In the genomic region with DNA sequence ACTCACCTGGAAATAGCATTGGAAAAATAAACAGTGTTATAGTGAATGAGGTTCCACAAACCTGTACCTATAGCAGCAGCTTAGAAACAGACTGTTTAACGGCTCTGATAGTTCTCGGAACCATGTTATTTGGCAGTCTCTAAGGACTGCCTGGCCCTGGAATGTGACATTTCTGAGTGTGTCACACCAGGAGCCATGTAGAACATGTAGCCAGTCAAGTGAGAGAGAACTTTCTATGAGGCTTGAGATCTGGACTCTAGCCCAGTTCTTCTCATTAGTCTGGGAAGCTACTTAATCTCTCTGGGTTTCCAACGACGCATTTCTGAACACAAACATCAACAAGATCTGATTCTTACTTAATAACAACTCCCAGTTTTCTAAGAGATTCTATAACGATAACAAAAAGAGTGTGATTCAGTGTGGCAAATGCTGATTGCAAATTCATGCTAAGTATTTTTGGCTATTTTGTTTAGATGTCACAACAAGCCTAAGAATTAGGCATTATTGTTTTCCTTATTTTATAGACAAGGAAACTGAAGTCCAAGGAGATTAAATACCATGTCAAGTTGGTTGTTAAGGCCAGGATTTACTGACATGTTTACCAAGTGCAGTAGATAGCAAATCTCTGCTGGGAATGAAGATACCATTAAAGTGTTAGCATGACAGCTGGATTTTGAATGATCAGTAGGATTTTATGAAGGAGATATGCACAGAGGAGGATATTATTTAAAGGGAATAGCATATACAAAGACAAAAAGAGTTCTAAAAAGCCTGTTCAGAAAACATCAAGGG, we compare ENCODE assay signal across 10 cellular contexts. TPM values are rescaled to one million over a fixed set of nuclear protein-coding genes. Genes with fewer than 3 reads are reported as not detected.
DNase-seq lines count a peak whose midpoint lies in the region; ATAC-seq and TF ChIP-seq lines count a peak whose summit lies in the region.
"Had no signal": no experiment of that assay in that cellular context is flagged by ENCODE, and none has a peak within 500 bp of the region (broad histone marks: within the 10 kb centered on the region; RNA-seq: fewer than 3 reads in every experiment).

No MANE protein-coding gene starts in this region.

- no peaks in the 10 kb centered on the region for H3K9me3 ChIP-seq in muscle layer of duodenum (ENCODE audit: control insufficient read depth in 1 of 2, low read length in 2 of 2)

- POLR2A ChIA-PET in GM10248 (lab: Yijun Ruan, JAX): no interaction called here

- H3K36me3 ChIP-seq in muscle layer of duodenum (ENCODE audit: control insufficient read depth in 1 of 2, insufficient read depth in 2 of 2, low read length in 2 of 2): peaks cover 0 to 12% of the 10 kb centered on the region in 2 donors

- H3K27ac Mint-ChIP-seq in effector memory CD8-positive, alpha-beta T cell: peak overlapping the region; percentile 93 to 98
- no peak overlapping the region for H3K27ac Mint-ChIP-seq in endothelial cell (ENCODE audit: unreplicated experiment)

- peak; percentile 15 for DNase-seq in AG08395 (ENCODE audit: low spot score)
- peak; percentile 82 for DNase-seq in M059J (ENCODE audit: low read depth)
- no peak for DNase-seq in effector memory CD8-positive, alpha-beta T cell
- DNase-seq in HT-29 (ENCODE audit: low spot score): no peak
- DNase-seq in GM10248 (ENCODE audit: extremely low spot score): no peak
- DNase-seq in germinal center (ENCODE audit: low spot score): no peak
- no peak for DNase-seq in endothelial cell (ENCODE audit: low spot score)
- DNase-seq: erythroblast, NCI-H2227 treated with DMSO at 0.1 percent for 48 hours had no signal

- H3K36me3 Mint-ChIP-seq in effector memory CD8-positive, alpha-beta T cell (ENCODE audit: insufficient read depth): peaks cover 37% of the 10 kb centered on the region
- H3K36me3 Mint-ChIP-seq in endothelial cell (ENCODE audit: low read depth, unreplicated experiment): no peaks in the 10 kb centered on the region

- no peak overlapping the region for H3K4me3 ChIP-seq in muscle layer of duodenum (ENCODE audit: low read depth in 1 of 2, low read length in 2 of 2)

- peak overlapping the region; percentile 46 to 74 for H3K4me3 Mint-ChIP-seq in effector memory CD8-positive, alpha-beta T cell
- no peak overlapping the region for H3K4me3 Mint-ChIP-seq in endothelial cell (ENCODE audit: unreplicated experiment)

- H3K4me1 ChIP-seq in muscle layer of duodenum (ENCODE audit: control insufficient read depth in 1 of 2, insufficient read depth in 2 of 2, low read length in 2 of 2): peaks cover 0 to 3% of the 10 kb centered on the region in 2 donors

- no peaks in the 10 kb centered on the region for H3K27me3 ChIP-seq in muscle layer of duodenum (ENCODE audit: low read depth, low read length)

- H3K27ac ChIP-seq in muscle layer of duodenum (ENCODE audit: low read length): peak overlapping the region; percentile 52

- H3K4me1 Mint-ChIP-seq in effector memory CD8-positive, alpha-beta T cell (ENCODE audit: low read depth in 2 of 2): peaks cover 49 to 69% of the 10 kb centered on the region in 2 donors
- H3K4me1 Mint-ChIP-seq in endothelial cell (ENCODE audit: unreplicated experiment): no peaks in the 10 kb centered on the region

- no peaks in the 10 kb centered on the region for H3K9me3 Mint-ChIP-seq in effector memory CD8-positive, alpha-beta T cell
- H3K9me3 Mint-ChIP-seq in endothelial cell (ENCODE audit: unreplicated experiment): no peaks in the 10 kb centered on the region

- no peaks in the 10 kb centered on the region for H3K27me3 Mint-ChIP-seq in effector memory CD8-positive, alpha-beta T cell
- no peaks in the 10 kb centered on the region for H3K27me3 Mint-ChIP-seq in endothelial cell (ENCODE audit: unreplicated experiment)

- no peak for ATAC-seq in effector memory CD8-positive, alpha-beta T cell (replicated peaks)

- CTCF ChIA-PET in GM10248 (lab: Yijun Ruan, JAX): no interaction called here

- TF ChIP-seq CTCF in GM10248 (IDR thresholded peaks at IDR 0.05; ENCODE audit: control extremely low read depth, extremely low read depth, low read depth, missing control alignments) (no peak), endothelial cell (IDR thresholded peaks at IDR 0.05; ENCODE audit: unreplicated experiment) (no peak)

RNA-seq across cellular contexts. Expression of gene APBB1IP, which starts 47.2 kb away (rescaled TPM):
- 0.37 TPM in 1 of 2 replicates, not detected in the other for total RNA-seq in M059J (2014; rRNA removed; shearing (Covaris generic))
- total RNA-seq in HT-29 (2014; rRNA removed; shearing (Covaris generic)): not detected in 2 replicates
- total RNA-seq in endothelial cell (ENCODE audit: unreplicated experiment): not detected

Comparison
In these comparisons a context has a peak if more than half of its experiments do, and no peak if none do; other contexts are left out.
1. DNase-seq: peak in AG08395 (single experiment) and M059J (single experiment); none in effector memory CD8-positive, alpha-beta T cell (0 of 3), HT-29 (single experiment), GM10248 (single experiment), germinal center (single experiment) and endothelial cell (single experiment).